ENCODE assay signal across 20 cellular contexts in the genomic region with DNA sequence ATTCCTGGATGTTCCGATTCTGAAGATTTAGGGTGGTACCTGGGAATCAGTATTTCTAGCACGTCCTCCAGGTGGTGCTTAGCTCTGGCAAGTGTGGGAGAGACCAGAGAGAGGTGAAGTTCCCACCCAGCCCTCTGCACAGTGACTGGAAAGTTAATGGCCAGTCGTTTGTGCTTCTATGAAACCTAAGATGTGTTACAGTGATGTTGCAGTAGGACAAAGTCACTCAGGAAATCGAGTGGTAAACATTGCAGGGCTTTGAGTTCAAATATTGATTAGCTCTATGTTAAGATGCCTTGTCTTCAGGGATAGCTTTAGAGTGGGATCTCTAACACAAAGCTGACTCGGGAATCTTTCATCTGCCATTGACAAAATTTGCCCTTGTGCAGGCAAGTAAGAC. TPM values are rescaled to one million over a fixed set of nuclear protein-coding genes. Genes with fewer than 3 reads are reported as not detected.
DNase-seq lines count a peak whose midpoint lies in the region; TF ChIP-seq lines count a peak whose summit lies in the region.
"Had no signal": no experiment of that assay in that cellular context is flagged by ENCODE, and none has a peak within 500 bp of the region (broad histone marks: within the 10 kb centered on the region; RNA-seq: fewer than 3 reads in every experiment).

No MANE protein-coding gene starts in this region.

- intact Hi-C loops in lower leg skin (cut with DNase I; ENCODE audit: low total_unique reads), result no loop called here

- DNase-seq in NCI-H2107 treated with DMSO at 0.1 percent for 48 hours (lab: John Stamatoyannopoulos, UW; ENCODE audit: unreplicated experiment), result peak; percentile 48
- no peak for DNase-seq in NCI-H2107 (lab: John Stamatoyannopoulos, UW)
- DNase-seq in NCI-H69 (lab: John Stamatoyannopoulos, UW), result peak; percentile 48
- DNase-seq in glutamatergic neuron, result no peak
- DNase-seq in progenitor cell of endocrine pancreas (ENCODE audit: low spot score, unreplicated experiment), result no peak
- no peak for DNase-seq in NCI-H226
- DNase-seq in lower leg skin (ENCODE audit: low spot score in 2 of 2), result no peak
- DNase-seq in MM.1S, result no peak
- DNase-seq: activated CD4-positive, alpha-beta T cell treated with anti-CD3 and anti-CD28 coated beads for 48 hours; activated CD8-positive, alpha-beta memory T cell treated with anti-CD3 and anti-CD28 coated beads, Interleukin-2, amount 50 U/mL, for 4 hours; activated naive CD4-positive, alpha-beta T cell treated with Interleukin-2 at 50 U/mL for 16 hours; DMS153; foreskin melanocyte; Kasumi-1; lower lobe of right lung; naive B cell; NCI-H1417; stimulated activated CD4-positive, alpha-beta T cell treated with anti-CD3 and anti-CD28 coated beads, Interleukin-12 subunit alpha, Interleukin-12 subunit beta, amount 100 ng/mL, for 4 hours had no signal

- no peaks in the 10 kb centered on the region for H3K4me1 ChIP-seq in MM.1S (ENCODE audit: low read length)

- H4K20me1 ChIP-seq in MM.1S (ENCODE audit: insufficient read depth, low read length), result no peaks in the 10 kb centered on the region

- TF ChIP-seq POLR2A in lower leg skin (IDR thresholded peaks at IDR 0.05), result no peak

- TF ChIP-seq CTCF in glutamatergic neuron (IDR thresholded peaks at IDR 0.05; ENCODE audit: partially characterized antibody, unreplicated experiment) (no peak), progenitor cell of endocrine pancreas (IDR thresholded peaks at IDR 0.05; ENCODE audit: unreplicated experiment) (no peak), lower leg skin (IDR thresholded peaks at IDR 0.05) (no peak), MM.1S (IDR thresholded peaks at IDR 0.05; ENCODE audit: low read length) (no peak)

- H3K4me3 ChIP-seq in lower leg skin (ENCODE audit: low read depth, poor library complexity, severe bottlenecking) (no peak overlapping the region), MM.1S (ENCODE audit: low read length) (no peak overlapping the region)
- H3K4me3 ChIP-seq: lower lobe of right lung, prostate gland had no signal

- 67 to 75% methylated on average over 5 of the region's 5 CpGs for WGBS in lower leg skin, 2 donors

- no peak overlapping the region for H3K4me3 Mint-ChIP-seq in glutamatergic neuron (ENCODE audit: unreplicated experiment)
- no peak overlapping the region for H3K4me3 Mint-ChIP-seq in progenitor cell of endocrine pancreas (ENCODE audit: low read depth)
- H3K4me3 Mint-ChIP-seq: naive B cell had no signal

- no peaks in the 10 kb centered on the region for H3K9me3 ChIP-seq in MM.1S (replicated peaks; ENCODE audit: insufficient read depth, low read length)
- H3K9me3 ChIP-seq: lower lobe of right lung, prostate gland had no signal

- no peaks in the 10 kb centered on the region for H3K27me3 ChIP-seq in MM.1S (replicated peaks; ENCODE audit: insufficient read depth, low read length)

- H3K36me3 Mint-ChIP-seq in glutamatergic neuron (ENCODE audit: unreplicated experiment) (no peaks in the 10 kb centered on the region), progenitor cell of endocrine pancreas (ENCODE audit: insufficient read depth) (peaks cover 11% of the 10 kb centered on the region)

- no peaks in the 10 kb centered on the region for H3K27me3 Mint-ChIP-seq in glutamatergic neuron (ENCODE audit: unreplicated experiment)
- no peaks in the 10 kb centered on the region for H3K27me3 Mint-ChIP-seq in progenitor cell of endocrine pancreas
- H3K27me3 Mint-ChIP-seq: naive B cell had no signal

- no peak overlapping the region for H2AFZ ChIP-seq in MM.1S (ENCODE audit: low read length)

- H3K9me3 Mint-ChIP-seq in glutamatergic neuron (ENCODE audit: unreplicated experiment) (no peaks in the 10 kb centered on the region), progenitor cell of endocrine pancreas (ENCODE audit: low read depth) (no peaks in the 10 kb centered on the region)
- H3K9me3 Mint-ChIP-seq: naive B cell had no signal

- H3K27ac ChIP-seq in MM.1S (ENCODE audit: low read length), result no peak overlapping the region
- H3K27ac ChIP-seq: 22Rv1, lower lobe of right lung, prostate gland had no signal

- H3K79me2 ChIP-seq in MM.1S (ENCODE audit: low read length), result no peaks in the 10 kb centered on the region

- H3K4me1 Mint-ChIP-seq in glutamatergic neuron (ENCODE audit: low read depth, unreplicated experiment) (peaks cover 32% of the 10 kb centered on the region), progenitor cell of endocrine pancreas (ENCODE audit: low read depth) (peaks cover 37% of the 10 kb centered on the region)

- H3K27ac Mint-ChIP-seq in glutamatergic neuron (ENCODE audit: unreplicated experiment) (peak overlapping the region; percentile 14), progenitor cell of endocrine pancreas (peak overlapping the region; percentile 85)

- H3K36me3 ChIP-seq in MM.1S (replicated peaks; ENCODE audit: insufficient read depth, low read length), result no peaks in the 10 kb centered on the region
- H3K36me3 ChIP-seq: prostate gland had no signal

- no peaks in the 10 kb centered on the region for H3F3A ChIP-seq in MM.1S (ENCODE audit: insufficient read depth, low read length)

- H3K9ac ChIP-seq in MM.1S (ENCODE audit: low read length), result no peak overlapping the region

- H3K9me2 ChIP-seq in MM.1S (replicated peaks; ENCODE audit: insufficient read depth, low read length), result no peaks in the 10 kb centered on the region

- no peak overlapping the region for H3K4me2 ChIP-seq in MM.1S (ENCODE audit: low read depth, low read length)

RNA-seq across cellular contexts. Expression of gene PIK3R1, which starts 55.6 kb away (rescaled TPM):
- total RNA-seq in glutamatergic neuron (ENCODE audit: unreplicated experiment) (49.4 TPM), progenitor cell of endocrine pancreas (76.2 and 89.7 TPM in 2 replicates), lower leg skin (100 to 1,000 TPM; 102 to 245 (median 137) TPM)

Comparison
In these comparisons a context has a peak if more than half of its experiments do, and no peak if none do; other contexts are left out.
1. DNase-seq: peak in NCI-H2107 treated with DMSO at 0.1 percent for 48 hours (single experiment) and NCI-H69 (single experiment); none in NCI-H2107 (single experiment), glutamatergic neuron (single experiment), progenitor cell of endocrine pancreas (single experiment), NCI-H226 (single experiment), lower leg skin (0 of 2) and MM.1S (single experiment).